ENCODE assay signal across 11 cellular contexts in genomic region chr22:30307026-30307574, GRCh38. TPM values are rescaled to one million over a fixed set of nuclear protein-coding genes. Genes with fewer than 3 reads are reported as not detected.
DNase-seq lines count a peak whose midpoint lies in the region; ATAC-seq, FAIRE-seq and TF ChIP-seq lines count a peak whose summit lies in the region.
"Had no signal": no experiment of that assay in that cellular context is flagged by ENCODE, and none has a peak within 500 bp of the region (broad histone marks: within the 10 kb centered on the region; RNA-seq: fewer than 3 reads in every experiment).

No MANE protein-coding gene starts in this region.

- H3K4me3 Mint-ChIP-seq in astrocyte (ENCODE audit: unreplicated experiment) = no peak overlapping the region
- no peak overlapping the region for H3K4me3 Mint-ChIP-seq in nephron

- H3K27me3 Mint-ChIP-seq in astrocyte (ENCODE audit: low read depth, unreplicated experiment) (no peaks in the 10 kb centered on the region), nephron (ENCODE audit: low read depth) (no peaks in the 10 kb centered on the region)

- peaks cover 18% of the 10 kb centered on the region for H3K36me3 Mint-ChIP-seq in astrocyte (ENCODE audit: low read depth, unreplicated experiment)
- H3K36me3 Mint-ChIP-seq in nephron (ENCODE audit: low read depth) = peaks cover 3% of the 10 kb centered on the region

- no peak for TF ChIP-seq CTCF in C4-2B (conservative IDR thresholded peaks at IDR 0.05)
- no peak for TF ChIP-seq CTCF in HL-60 (IDR thresholded peaks at IDR 0.05; ENCODE audit: insufficient read depth, low read length)
- no peak for TF ChIP-seq CTCF in astrocyte (IDR thresholded peaks at IDR 0.05; ENCODE audit: insufficient read depth, low read depth, low read length)
- TF ChIP-seq CTCF in nephron (IDR thresholded peaks at IDR 0.05; ENCODE audit: unreplicated experiment in 3 of 3) = no peak

- H4K20me1 ChIP-seq in astrocyte (ENCODE audit: insufficient read depth, low read length) = peaks cover 98% of the 10 kb centered on the region

- peak overlapping the region; percentile 27 for H3K27ac Mint-ChIP-seq in astrocyte (ENCODE audit: unreplicated experiment)
- peak overlapping the region in 2 of 3 experiments; percentile 53 to 91 for H3K27ac Mint-ChIP-seq in nephron

- H3K9me3 Mint-ChIP-seq in astrocyte (ENCODE audit: unreplicated experiment) (peaks cover 2% of the 10 kb centered on the region), nephron (no peaks in the 10 kb centered on the region)

- no peak overlapping the region for H3K9ac ChIP-seq in astrocyte (ENCODE audit: low read length)

- no peak for ATAC-seq in GM18858 (IDR thresholded peaks at IDR 0.05; ENCODE audit: unreplicated experiment)

- H3K4me1 ChIP-seq in astrocyte (ENCODE audit: insufficient read depth, low read length) = peaks cover 45% of the 10 kb centered on the region

- peaks cover 4% of the 10 kb centered on the region for H3K36me3 ChIP-seq in astrocyte (ENCODE audit: insufficient read depth, low read length)

- H3K4me2 ChIP-seq in astrocyte (ENCODE audit: low read length) = no peak overlapping the region

- DNase-seq in HL-60 (ENCODE audit: low read depth in 1 of 2, low spot score in 1 of 2) (no peak), astrocyte (ENCODE audit: low read depth) (no peak), medulla oblongata (ENCODE audit: extremely low spot score) (no peak), DMS153 (lab: John Stamatoyannopoulos, UW) (no peak), AG20443 (ENCODE audit: low spot score) (no peak)
- DNase-seq: glutamatergic neuron had no signal

- H3K27me3 ChIP-seq in HL-60 (ENCODE audit: insufficient read depth, poor library complexity, severe bottlenecking) (no peaks in the 10 kb centered on the region), astrocyte (ENCODE audit: insufficient read depth, low read length) (no peaks in the 10 kb centered on the region)

- no peak for FAIRE-seq in astrocyte (lab: Jason Lieb, UNC)
- FAIRE-seq: D721Med had no signal

- H3K4me3 ChIP-seq in HL-60 (replicated peaks; ENCODE audit: insufficient read depth, low read length) = no peak overlapping the region
- no peak overlapping the region for H3K4me3 ChIP-seq in astrocyte (ENCODE audit: insufficient read depth, low read depth, low read length)
- H3K4me3 ChIP-seq: SK-N-MC had no signal

- no peaks in the 10 kb centered on the region for H3K9me3 ChIP-seq in astrocyte (ENCODE audit: insufficient read depth, low read depth, low read length)

- peaks cover 53% of the 10 kb centered on the region for H3K4me1 Mint-ChIP-seq in astrocyte (ENCODE audit: low read depth, unreplicated experiment)
- H3K4me1 Mint-ChIP-seq in nephron = peaks cover 55% of the 10 kb centered on the region

- no peak overlapping the region for H2AFZ ChIP-seq in astrocyte (ENCODE audit: low read depth, low read length)

- peaks cover 91% of the 10 kb centered on the region for H3K79me2 ChIP-seq in astrocyte (ENCODE audit: insufficient read depth, low read length)

- 0 out of 2 replicates have a peak overlapping the region, but pooled peaks have one; percentile 16 for H3K27ac ChIP-seq in C4-2B
- peak overlapping the region; percentile 77; the same call in 1 of the 2 replicates for H3K27ac ChIP-seq in HL-60 (replicated peaks)
- H3K27ac ChIP-seq in astrocyte (ENCODE audit: low read depth, low read length) = no peak overlapping the region
- H3K27ac ChIP-seq: SK-N-MC had no signal

RNA-seq across cellular contexts. Expression of gene CASTOR1, which starts 17.8 kb away (rescaled TPM):
- 15.2 and 16.2 TPM in 2 replicates for total RNA-seq in astrocyte

RNA-seq across cellular contexts. Expression of gene TBC1D10A, which starts 19.6 kb away (rescaled TPM):
- 32.7 and 33.3 TPM in 2 replicates for total RNA-seq in astrocyte

RNA-seq across cellular contexts. Expression of gene OSM, which starts 40.4 kb away (rescaled TPM):
- not detected in 2 replicates for total RNA-seq in astrocyte

RNA-seq across cellular contexts. Expression of gene SF3A1, which starts 49.6 kb away (rescaled TPM):
- total RNA-seq in astrocyte = 134 and 139 TPM in 2 replicates

RNA-seq across cellular contexts. Expression of gene CCDC157, which starts 49.7 kb away (rescaled TPM):
- 2.9 and 3.2 TPM in 2 replicates for total RNA-seq in astrocyte
